In the genomic region with DNA sequence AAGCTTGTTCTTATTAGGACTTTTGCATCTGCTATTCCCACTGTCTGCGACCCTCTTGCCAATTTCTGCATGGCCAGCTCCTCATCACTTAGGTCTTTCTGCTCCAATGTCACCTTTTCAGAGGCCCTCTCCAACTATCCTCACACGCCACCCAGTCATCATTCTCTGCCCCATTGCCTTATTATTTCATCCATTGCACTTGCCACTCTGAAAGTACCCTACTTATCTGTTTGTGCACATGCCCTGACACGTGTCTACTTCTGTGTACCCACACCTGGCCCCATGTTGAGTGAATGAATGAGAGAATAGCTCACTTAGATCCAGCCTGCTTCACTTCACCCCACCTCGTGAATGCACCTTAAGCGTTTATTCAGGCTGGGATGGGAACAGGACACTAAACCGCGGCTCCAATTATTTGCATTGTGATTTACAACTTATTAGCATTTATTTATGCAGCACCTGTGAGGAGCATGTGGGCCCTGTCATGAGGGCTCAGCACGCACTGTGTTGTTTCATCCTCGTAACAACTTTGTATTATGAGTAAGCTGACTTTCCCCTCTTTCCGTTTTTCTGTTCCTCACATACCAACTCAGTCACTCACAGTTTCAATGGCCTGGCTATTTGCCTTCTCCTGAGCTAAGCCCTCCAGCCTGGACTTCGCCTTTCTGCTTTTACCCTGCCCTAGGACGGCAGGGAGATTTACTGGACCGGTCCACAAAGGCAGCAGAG, we compare ENCODE assay signal across 13 cellular contexts.
DNase-seq lines count a peak whose midpoint lies in the region; ATAC-seq and TF ChIP-seq lines count a peak whose summit lies in the region.
"Had no signal": no experiment of that assay in that cellular context is flagged by ENCODE, and none has a peak within 500 bp of the region (broad histone marks: within the 10 kb centered on the region; RNA-seq: fewer than 3 reads in every experiment).

No MANE protein-coding gene starts in this region.

- no peak for ATAC-seq in activated CD8-positive, alpha-beta T cell treated with anti-CD3 and anti-CD28 coated beads, Interleukin-2, amount 10 ng/mL, durations not matched to agents 7 days and 5 days
- ATAC-seq: stimulated activated naive CD8-positive, alpha-beta T cell treated with anti-CD3 and anti-CD28 coated beads, Interleukin-15, Interleukin-2, amounts not matched to agents 100 U/mL and 50 U/mL, for 24 hours had no signal

- no peaks in the 10 kb centered on the region for H3K9me3 Mint-ChIP-seq in activated CD8-positive, alpha-beta T cell treated with anti-CD3 and anti-CD28 coated beads, Interleukin-2, amount 10 ng/mL, durations not matched to agents 7 days and 5 days (ENCODE audit: insufficient read depth)

- H3K4me3 ChIP-seq in astrocyte of the cerebellum (ENCODE audit: low read depth, low read length) (no peak overlapping the region), mesodermal cell (ENCODE audit: extremely low read depth, insufficient read depth, low read length, poor library complexity, severe bottlenecking) (no peak overlapping the region), coronary artery (no peak overlapping the region)

- H3K36me3 ChIP-seq in mesodermal cell (ENCODE audit: control insufficient read depth, insufficient read depth, low read length) = no peaks in the 10 kb centered on the region

- in situ Hi-C loops in astrocyte of the cerebellum (cut with HindIII; ENCODE audit: low sequenced_read_pairs) = no loop called here

- CTCF ChIA-PET in activated CD8-positive, alpha-beta T cell treated with anti-CD3 and anti-CD28 coated beads, Interleukin-2, amount 10 ng/mL, durations not matched to agents 7 days and 5 days (lab: Charles Lee) = no interaction called here

- H3K36me3 Mint-ChIP-seq in activated CD8-positive, alpha-beta T cell treated with anti-CD3 and anti-CD28 coated beads, Interleukin-2, amount 10 ng/mL, durations not matched to agents 7 days and 5 days (ENCODE audit: low read depth) = no peaks in the 10 kb centered on the region
- H3K36me3 Mint-ChIP-seq: memory B cell had no signal

- no peaks in the 10 kb centered on the region for H3K27me3 Mint-ChIP-seq in activated CD8-positive, alpha-beta T cell treated with anti-CD3 and anti-CD28 coated beads, Interleukin-2, amount 10 ng/mL, durations not matched to agents 7 days and 5 days (ENCODE audit: low read depth)
- H3K27me3 Mint-ChIP-seq: memory B cell had no signal

- peak overlapping the region; percentile 71 for H3K27ac ChIP-seq in mesodermal cell (ENCODE audit: low read depth, low read length, severe bottlenecking)
- no peak overlapping the region for H3K27ac ChIP-seq in coronary artery
- H3K27ac ChIP-seq: parathyroid adenoma had no signal

- H3K9me3 ChIP-seq in mesodermal cell (ENCODE audit: control insufficient read depth, low read length) = no peaks in the 10 kb centered on the region

- DNase-seq in DMS153 treated with DMSO at 0.1 percent for 48 hours (lab: John Stamatoyannopoulos, UW; ENCODE audit: unreplicated experiment) = peak; percentile 63
- peak; percentile 15 for DNase-seq in NCI-H1436 treated with DMSO at 0.1 percent for 48 hours (lab: John Stamatoyannopoulos, UW)
- DNase-seq in astrocyte of the cerebellum (ENCODE audit: low read depth) = peak; percentile 37
- DNase-seq in inferior parietal cortex (ENCODE audit: extremely low spot score) = no peak
- DNase-seq in coronary artery (ENCODE audit: low spot score) = no peak
- no peak for DNase-seq in NCI-H1930 (lab: John Stamatoyannopoulos, UW)
- DNase-seq in activated CD8-positive, alpha-beta T cell treated with anti-CD3 and anti-CD28 coated beads, Interleukin-2, amount 10 ng/mL, durations not matched to agents 7 days and 5 days = no peak
- DNase-seq: activated T-cell treated with anti-CD3 and anti-CD28 coated beads, Interleukin-2, amount 50 U/mL, for 48 hours; stimulated activated CD4-positive, alpha-beta T cell treated with anti-CD3 and anti-CD28 coated beads, Interleukin-4, amount 100 ng/mL, for 1 hour; stimulated activated naive CD8-positive, alpha-beta T cell treated with anti-CD3 and anti-CD28 coated beads, Interleukin-15, Interleukin-2, amounts not matched to agents 100 U/mL and 50 U/mL, for 24 hours had no signal

- H3K4me3 Mint-ChIP-seq in activated CD8-positive, alpha-beta T cell treated with anti-CD3 and anti-CD28 coated beads, Interleukin-2, amount 10 ng/mL, durations not matched to agents 7 days and 5 days = no peak overlapping the region
- H3K4me3 Mint-ChIP-seq: memory B cell had no signal

- peaks cover 9% of the 10 kb centered on the region for H3K4me1 ChIP-seq in mesodermal cell (ENCODE audit: control insufficient read depth, insufficient read depth, low read length, poor library complexity, severe bottlenecking)
- H3K4me1 ChIP-seq: parathyroid adenoma had no signal

- WGBS in mesodermal cell (ENCODE audit: insufficient coverage in 2 of 2), 2 experiments = 81 to 83% methylated on average over 6 to 8 of the region's 13 CpGs

- H3K27ac Mint-ChIP-seq in activated CD8-positive, alpha-beta T cell treated with anti-CD3 and anti-CD28 coated beads, Interleukin-2, amount 10 ng/mL, durations not matched to agents 7 days and 5 days = no peak overlapping the region
- H3K27ac Mint-ChIP-seq: memory B cell had no signal

- no peaks in the 10 kb centered on the region for H3K4me1 Mint-ChIP-seq in activated CD8-positive, alpha-beta T cell treated with anti-CD3 and anti-CD28 coated beads, Interleukin-2, amount 10 ng/mL, durations not matched to agents 7 days and 5 days (ENCODE audit: low read depth)
- H3K4me1 Mint-ChIP-seq: memory B cell had no signal

- POLR2A ChIA-PET in activated CD8-positive, alpha-beta T cell treated with anti-CD3 and anti-CD28 coated beads, Interleukin-2, amount 10 ng/mL, durations not matched to agents 7 days and 5 days (lab: Charles Lee) = no interaction called here

- no peak for TF ChIP-seq CTCF in astrocyte of the cerebellum (IDR thresholded peaks at IDR 0.05; ENCODE audit: low read depth, low read length, missing control alignments)
- no peak for TF ChIP-seq CTCF in coronary artery (IDR thresholded peaks at IDR 0.05)

Comparison
In these comparisons a context has a peak if more than half of its experiments do, and no peak if none do; other contexts are left out.
1. DNase-seq: peak in DMS153 treated with DMSO at 0.1 percent for 48 hours (single experiment), NCI-H1436 treated with DMSO at 0.1 percent for 48 hours (single experiment) and astrocyte of the cerebellum (single experiment); none in inferior parietal cortex (single experiment), coronary artery (single experiment), NCI-H1930 (0 of 2) and activated CD8-positive, alpha-beta T cell treated with anti-CD3 and anti-CD28 coated beads, Interleukin-2, amount 10 ng/mL, durations not matched to agents 7 days and 5 days (single experiment).